14 cellular contexts compared by ENCODE assay signal in genomic region chr1:151176514-151177045, GRCh38. TPM values are rescaled to one million over a fixed set of nuclear protein-coding genes. Genes with fewer than 3 reads are reported as not detected.
"Had no signal": no experiment of that assay in that cellular context is flagged by ENCODE, and none has a peak within 500 bp of the region (broad histone marks: within the 10 kb centered on the region; RNA-seq: fewer than 3 reads in every experiment).

No MANE protein-coding gene starts in this region.

- H3K27ac ChIP-seq: parathyroid adenoma had no signal

- H3K4me3 Mint-ChIP-seq: mesothelial cell of epicardium had no signal

- H3K9me3 Mint-ChIP-seq: mesothelial cell of epicardium had no signal

- H3K27ac Mint-ChIP-seq: mesothelial cell of epicardium had no signal

- H3K4me1 ChIP-seq: parathyroid adenoma had no signal

- DNase-seq: activated CD4-positive, alpha-beta T cell treated with anti-CD3 and anti-CD28 coated beads, Interleukin-2, amount 50 U/mL, for 1 hour; activated gamma-delta T cell treated with Interleukin-2 at 50 U/mL for 16 hours; activated T-cell treated with anti-CD3 and anti-CD28 coated beads, Interleukin-2, amount 50 U/mL, for 1 hour; kidney glomerular epithelial cell; retina; trophoblast cell had no signal

- H3K4me3 ChIP-seq: skin epidermis had no signal

- H3K4me1 Mint-ChIP-seq: mesothelial cell of epicardium had no signal

RNA-seq across cellular contexts. Expression of gene TMOD4, which starts 0.8 kb away (rescaled TPM):
- total RNA-seq: cardiac septum, liver, subcutaneous adipose tissue had no signal

RNA-seq across cellular contexts. Expression of gene TNFAIP8L2, which starts 20.1 kb away (rescaled TPM):
- total RNA-seq: astrocyte, mesothelial cell of epicardium, myocyte had no signal
